ENCODE assay signal across 12 cellular contexts in genomic region chr12:30201301-30202160, GRCh38.
DNase-seq lines count a peak whose midpoint lies in the region; ATAC-seq and TF ChIP-seq lines count a peak whose summit lies in the region.
"Had no signal": no experiment of that assay in that cellular context is flagged by ENCODE, and none has a peak within 500 bp of the region (broad histone marks: within the 10 kb centered on the region; RNA-seq: fewer than 3 reads in every experiment).

No MANE protein-coding gene starts in this region.

- no peaks in the 10 kb centered on the region for H3K9me3 ChIP-seq in adipocyte (ENCODE audit: control insufficient read depth, low read length)
- no peaks in the 10 kb centered on the region for H3K9me3 ChIP-seq in esophagus muscularis mucosa
- no peaks in the 10 kb centered on the region for H3K9me3 ChIP-seq in lower lobe of right lung
- no peaks in the 10 kb centered on the region for H3K9me3 ChIP-seq in stomach

- H3K27ac Mint-ChIP-seq in T-cell: no peak overlapping the region
- H3K27ac Mint-ChIP-seq: CD8-positive, alpha-beta memory T cell had no signal

- TF ChIP-seq POLR2A in esophagus muscularis mucosa (IDR thresholded peaks at IDR 0.05; ENCODE audit: low read depth): no peak
- TF ChIP-seq POLR2A in stomach (IDR thresholded peaks at IDR 0.05): no peak

- ATAC-seq in lower lobe of right lung: peak; percentile 19 to 25
- ATAC-seq in left colon: no peak
- ATAC-seq in T-cell (replicated peaks in 1 of 4): no peak

- peaks cover 0 to 5% (median 0%) of the 10 kb centered on the region in 3 donors for H3K9me3 Mint-ChIP-seq in T-cell
- H3K9me3 Mint-ChIP-seq: CD8-positive, alpha-beta memory T cell had no signal

- no peak overlapping the region for H3K27ac ChIP-seq in esophagus muscularis mucosa (replicated peaks in 1 of 4)
- no peak overlapping the region for H3K27ac ChIP-seq in lower lobe of right lung
- H3K27ac ChIP-seq in stomach: peak overlapping the region in 3 of 5 donors; percentile 5 to 47 (median 12)
- H3K27ac ChIP-seq: skin epidermis had no signal

- DNase-seq in adipocyte (ENCODE audit: low read depth) (no peak), esophagus muscularis mucosa (ENCODE audit: extremely low spot score) (no peak), lower lobe of right lung (no peak), stomach (peak; percentile 26), left colon (no peak), NOMO-1 treated with DMSO at 0.1 percent for 48 hours (lab: John Stamatoyannopoulos, UW; ENCODE audit: unreplicated experiment) (no peak), T-cell (no peak), COLO829 (ENCODE audit: low spot score) (no peak)
- DNase-seq: CD8-positive, alpha-beta memory T cell; KG1; NCI-H2081 treated with DMSO at 0.1 percent for 48 hours had no signal

- POLR2A ChIA-PET in T-cell (lab: Charles Lee): no interaction called here

- H3K27me3 Mint-ChIP-seq in T-cell: peaks cover 10 to 14% of the 10 kb centered on the region in 2 donors

- WGBS in esophagus muscularis mucosa: 74% methylated on average over 5 of the region's 55 CpGs
- 13 to 34% (median 21%) methylated on average over 28 to 48 of the region's 55 CpGs for WGBS in stomach, 5 donors

- H3K27me3 ChIP-seq in adipocyte (replicated peaks; ENCODE audit: control insufficient read depth, insufficient read depth, low read length) (peaks cover 50% of the 10 kb centered on the region), esophagus muscularis mucosa (peaks cover 0 to 30% (median 3%) of the 10 kb centered on the region in 4 donors), lower lobe of right lung (ENCODE audit: low read depth) (peaks cover 18% of the 10 kb centered on the region), stomach (peaks cover 0 to 19% (median 10%) of the 10 kb centered on the region in 3 donors)

- H3K4me1 ChIP-seq in adipocyte (ENCODE audit: control insufficient read depth, insufficient read depth, low read length) (peaks cover 4% of the 10 kb centered on the region), esophagus muscularis mucosa (peaks cover 0 to 11% (median 11%) of the 10 kb centered on the region in 4 donors), lower lobe of right lung (no peaks in the 10 kb centered on the region), stomach (peaks cover 0 to 32% (median 27%) of the 10 kb centered on the region in 4 donors)

- H3K36me3 ChIP-seq in adipocyte (ENCODE audit: control insufficient read depth, insufficient read depth, low read length, severe bottlenecking) (no peaks in the 10 kb centered on the region), esophagus muscularis mucosa (no peaks in the 10 kb centered on the region), lower lobe of right lung (no peaks in the 10 kb centered on the region), stomach (no peaks in the 10 kb centered on the region)

- TF ChIP-seq EP300 in esophagus muscularis mucosa (IDR thresholded peaks at IDR 0.05) (no peak), stomach (IDR thresholded peaks at IDR 0.05) (no peak)

- no peaks in the 10 kb centered on the region for H3K4me1 Mint-ChIP-seq in T-cell
- H3K4me1 Mint-ChIP-seq: CD8-positive, alpha-beta memory T cell had no signal

- CTCF ChIA-PET in T-cell (lab: Charles Lee): no interaction called here

- H3K4me3 ChIP-seq in adipocyte (ENCODE audit: low read length) (peak overlapping the region; percentile 70), esophagus muscularis mucosa (peak overlapping the region; percentile 31 to 47 (median 42)), lower lobe of right lung (no peak overlapping the region), stomach (peak overlapping the region; percentile 37 to 54 (median 40))

- TF ChIP-seq CTCF in esophagus muscularis mucosa (IDR thresholded peaks at IDR 0.05): no peak
- TF ChIP-seq CTCF in lower lobe of right lung (IDR thresholded peaks at IDR 0.05): no peak
- no peak for TF ChIP-seq CTCF in stomach (IDR thresholded peaks at IDR 0.05)

- intact Hi-C loops in esophagus muscularis mucosa (cut with DNase I): no loop called here
- intact Hi-C loops in lower lobe of right lung (cut with DNase I): no loop called here
- intact Hi-C loops in stomach (cut with DNase I; ENCODE audit: low total_unique reads): no loop called here
- intact Hi-C loops in left colon (cut with DNase I, micrococcal nuclease): no loop called here

- H3K4me3 Mint-ChIP-seq in T-cell: no peak overlapping the region
- H3K4me3 Mint-ChIP-seq: CD8-positive, alpha-beta memory T cell had no signal

- no peaks in the 10 kb centered on the region for H3K36me3 Mint-ChIP-seq in T-cell
- H3K36me3 Mint-ChIP-seq: CD8-positive, alpha-beta memory T cell had no signal

- H3K9ac ChIP-seq in adipocyte (ENCODE audit: low read length): no peak overlapping the region

Comparison
In these comparisons a context has a peak if more than half of its experiments do, and no peak if none do; other contexts are left out.
1. H3K27ac ChIP-seq: peak in stomach (3 of 5); none in esophagus muscularis mucosa (0 of 4) and lower lobe of right lung (single experiment).
2. ATAC-seq: peak in lower lobe of right lung (2 of 2); none in left colon (single experiment) and T-cell (0 of 4).